In genomic region chr5:151799407-151799806, GRCh38 we compare ENCODE assay signal across 12 cellular contexts. TPM values are rescaled to one million over a fixed set of nuclear protein-coding genes. Genes with fewer than 3 reads are reported as not detected.
DNase-seq lines count a peak whose midpoint lies in the region; ATAC-seq and TF ChIP-seq lines count a peak whose summit lies in the region.
"Had no signal": no experiment of that assay in that cellular context is flagged by ENCODE, and none has a peak within 500 bp of the region (broad histone marks: within the 10 kb centered on the region; RNA-seq: fewer than 3 reads in every experiment).

No MANE protein-coding gene starts in this region.

- intact Hi-C loops in IMR-90 (cut with micrococcal nuclease) (no loop called here), left ventricle myocardium superior (cut with micrococcal nuclease) (no loop called here)

- H3K36me3 ChIP-seq in IMR-90 (ENCODE audit: control insufficient read depth, insufficient read depth, low read length) (peaks cover 50% of the 10 kb centered on the region), H7 (replicated peaks; ENCODE audit: control insufficient read depth, insufficient read depth, low read length) (peaks cover 36% of the 10 kb centered on the region)
- H3K36me3 ChIP-seq: uterus had no signal

- H3K9ac ChIP-seq in IMR-90 (ENCODE audit: low read depth, low read length) = no peak overlapping the region

- TF ChIP-seq POLR2A in IMR-90 (IDR thresholded peaks at IDR 0.05; ENCODE audit: low read depth, low read length) = no peak

- peaks cover 33% of the 10 kb centered on the region for H4K20me1 ChIP-seq in IMR-90 (ENCODE audit: insufficient read depth, low read length)

- H4K91ac ChIP-seq in IMR-90 (ENCODE audit: insufficient read depth, low read depth, low read length) = no peak overlapping the region

- no peak overlapping the region for H2BK120ac ChIP-seq in IMR-90 (ENCODE audit: low read depth, low read length)

- CTCF ChIA-PET in activated CD8-positive, alpha-beta memory T cell treated with anti-CD3 and anti-CD28 coated beads, Interleukin-2, amount 10 ng/mL, durations not matched to agents 7 days and 5 days (lab: Charles Lee) = interaction anchor here (1.0 to 1.8 kb wide), 2 partner anchors 11 to 26 kb away, joined by 3 to 6 read pairs; no protein-coding TSS in a partner anchor
- CTCF ChIA-PET in IMR-90 (lab: Yijun Ruan, JAX) = interaction anchor here (0.7 to 1.1 kb wide), 3 partner anchors 8 to 16 kb away, joined by 3 read pairs; no protein-coding TSS in a partner anchor

- no peak overlapping the region for H2AK5ac ChIP-seq in IMR-90 (ENCODE audit: low read depth, low read length)

- H3K27ac Mint-ChIP-seq in activated CD8-positive, alpha-beta memory T cell treated with anti-CD3 and anti-CD28 coated beads, Interleukin-2, amount 10 ng/mL, durations not matched to agents 7 days and 5 days = peak overlapping the region; percentile 67
- H3K27ac Mint-ChIP-seq in activated naive CD8-positive, alpha-beta T cell = peak overlapping the region; percentile 2

- no peaks in the 10 kb centered on the region for H3K9me3 ChIP-seq in IMR-90 (ENCODE audit: control insufficient read depth, insufficient read depth, low read length)
- H3K9me3 ChIP-seq: pancreas, uterus had no signal

- no peak overlapping the region for H3K4ac ChIP-seq in IMR-90 (ENCODE audit: low read depth, low read length)

- no peak overlapping the region for H4K8ac ChIP-seq in IMR-90 (ENCODE audit: low read depth in 2 of 2, low read length in 2 of 2)

- no peak overlapping the region for H3K27ac ChIP-seq in IMR-90 (ENCODE audit: insufficient read depth, low read length)
- H3K27ac ChIP-seq: epithelial cell of prostate, pancreas, uterus had no signal

- peaks cover 66% of the 10 kb centered on the region for H3K36me3 Mint-ChIP-seq in activated CD8-positive, alpha-beta memory T cell treated with anti-CD3 and anti-CD28 coated beads, Interleukin-2, amount 10 ng/mL, durations not matched to agents 7 days and 5 days
- peaks cover 15% of the 10 kb centered on the region for H3K36me3 Mint-ChIP-seq in activated naive CD8-positive, alpha-beta T cell

- TF ChIP-seq CTCF in IMR-90 (conservative IDR thresholded peaks at IDR 0.05; ENCODE audit: low read depth, low read length) = no peak

- H3K9me1 ChIP-seq in IMR-90 (ENCODE audit: insufficient read depth, low read length) = peaks cover 3% of the 10 kb centered on the region

- ATAC-seq in activated CD8-positive, alpha-beta memory T cell treated with anti-CD3 and anti-CD28 coated beads, Interleukin-2, amount 10 ng/mL, durations not matched to agents 7 days and 5 days = peak; percentile 58
- ATAC-seq in IMR-90 (ENCODE audit: low read depth) (peak; percentile 50; the same call in 1 of the 2 replicates), left ventricle myocardium superior (no peak)
- ATAC-seq: pancreas had no signal

- H3K27me3 ChIP-seq in IMR-90 (ENCODE audit: control insufficient read depth, insufficient read depth, low read length) (no peaks in the 10 kb centered on the region), H7 (ENCODE audit: control insufficient read depth, insufficient read depth, low read length) (no peaks in the 10 kb centered on the region)
- H3K27me3 ChIP-seq: pancreas, uterus had no signal

- H2BK5ac ChIP-seq in IMR-90 (ENCODE audit: low read depth, low read length, poor library complexity, severe bottlenecking) = no peak overlapping the region

- no peak overlapping the region for H3K18ac ChIP-seq in IMR-90 (ENCODE audit: low read depth, low read length)

- dilution Hi-C loops in IMR-90 (cut with HindIII; ENCODE audit: low sequenced_read_pairs, unreplicated experiment) = no loop called here

- no peak for DNase-seq in activated CD8-positive, alpha-beta memory T cell treated with anti-CD3 and anti-CD28 coated beads, Interleukin-2, amount 10 ng/mL, durations not matched to agents 7 days and 5 days
- DNase-seq in activated CD8-positive, alpha-beta memory T cell treated with anti-CD3 and anti-CD28 coated beads for 24 hours = no peak
- peak; percentile 51 for DNase-seq in IMR-90
- DNase-seq in kidney tubule cell (ENCODE audit: low spot score) = peak; percentile 42
- no peak for DNase-seq in NCI-H187 treated with DMSO at 0.1 percent for 48 hours (lab: John Stamatoyannopoulos, UW)
- no peak for DNase-seq in left ventricle myocardium superior
- DNase-seq in H7 = no peak
- DNase-seq: activated CD8-positive, alpha-beta memory T cell treated with anti-CD3 and anti-CD28 coated beads, Interleukin-2, amount 50 U/mL, for 4 hours; pancreas; uterus had no signal

- no peak overlapping the region for H2BK15ac ChIP-seq in IMR-90 (ENCODE audit: low read depth, low read length)

- no peak overlapping the region for H3K4me3 Mint-ChIP-seq in activated CD8-positive, alpha-beta memory T cell treated with anti-CD3 and anti-CD28 coated beads, Interleukin-2, amount 10 ng/mL, durations not matched to agents 7 days and 5 days
- H3K4me3 Mint-ChIP-seq in activated naive CD8-positive, alpha-beta T cell = no peak overlapping the region

- H2AFZ ChIP-seq in IMR-90 (replicated peaks; ENCODE audit: low read length, poor library complexity) = no peak overlapping the region

- no peak overlapping the region for H3K23ac ChIP-seq in IMR-90 (ENCODE audit: low read depth, low read length)

- peaks cover 28% of the 10 kb centered on the region for H3K4me1 Mint-ChIP-seq in activated CD8-positive, alpha-beta memory T cell treated with anti-CD3 and anti-CD28 coated beads, Interleukin-2, amount 10 ng/mL, durations not matched to agents 7 days and 5 days
- peaks cover 28% of the 10 kb centered on the region for H3K4me1 Mint-ChIP-seq in activated naive CD8-positive, alpha-beta T cell (ENCODE audit: low read depth)

- in situ Hi-C loops in IMR-90 (cut with MboI; ENCODE audit: low sequenced_read_pairs) = no loop called here

- peaks cover 1% of the 10 kb centered on the region; the same call in 1 of the 2 replicates for H3K4me1 ChIP-seq in IMR-90 (ENCODE audit: control insufficient read depth, insufficient read depth, low read length)
- H3K4me1 ChIP-seq: pancreas, uterus had no signal

- TF ChIP-seq RAD21 in IMR-90 (IDR thresholded peaks at IDR 0.05; ENCODE audit: low read length) = no peak

- no peak overlapping the region for H3K14ac ChIP-seq in IMR-90 (replicated peaks; ENCODE audit: low read depth, low read length)

- BruUV-seq in IMR-90 (replicated peaks; lab: Mats Ljungman, UMichigan) = no TSS peak

- H3K56ac ChIP-seq in IMR-90 (ENCODE audit: extremely low read depth, insufficient read depth, low read length) = no peak overlapping the region

- H3K79me1 ChIP-seq in IMR-90 (ENCODE audit: low read depth in 1 of 2, low read length in 2 of 2) = peaks cover 19 to 49% of the 10 kb centered on the region in 2 experiments

- H3K4me3 ChIP-seq in IMR-90 (ENCODE audit: insufficient read depth, low read depth, low read length) (no peak overlapping the region), H7 (ENCODE audit: insufficient read depth, low read depth, low read length) (no peak overlapping the region)
- H3K4me3 ChIP-seq: pancreas, uterus had no signal

- no peak overlapping the region for H3K4me2 ChIP-seq in IMR-90 (ENCODE audit: low read depth, low read length)

- no peak overlapping the region for H2AK9ac ChIP-seq in IMR-90 (replicated peaks; ENCODE audit: low read depth, low read length, poor library complexity)

- no peak overlapping the region for H4K5ac ChIP-seq in IMR-90 (ENCODE audit: low read depth, low read length)

- H2BK20ac ChIP-seq in IMR-90 (ENCODE audit: low read depth, low read length) = no peak overlapping the region

- no CpG with 5 or more reads among the region's 3 CpGs for WGBS in IMR-90 (ENCODE audit: extremely low coverage in 2 of 2, insufficient read length in 1 of 2), 2 experiments

- H3K27me3 Mint-ChIP-seq in activated CD8-positive, alpha-beta memory T cell treated with anti-CD3 and anti-CD28 coated beads, Interleukin-2, amount 10 ng/mL, durations not matched to agents 7 days and 5 days = no peaks in the 10 kb centered on the region
- no peaks in the 10 kb centered on the region for H3K27me3 Mint-ChIP-seq in activated naive CD8-positive, alpha-beta T cell

- no peaks in the 10 kb centered on the region for H3K9me3 Mint-ChIP-seq in activated CD8-positive, alpha-beta memory T cell treated with anti-CD3 and anti-CD28 coated beads, Interleukin-2, amount 10 ng/mL, durations not matched to agents 7 days and 5 days (ENCODE audit: low read depth)
- H3K9me3 Mint-ChIP-seq in activated naive CD8-positive, alpha-beta T cell (ENCODE audit: low read depth) = no peaks in the 10 kb centered on the region

- POLR2A ChIA-PET in IMR-90 (lab: Charles Lee; ENCODE audit: unreplicated experiment) = no interaction called here

TF ChIP-seq in IMR-90, 13 proteins besides CTCF, POLR2A, EP300 and RAD21 (continues in another document):
- TF ChIP-seq MAFK (IDR thresholded peaks at IDR 0.05; ENCODE audit: low read depth, low read length) (no peak), CHD1 (IDR thresholded peaks at IDR 0.05; ENCODE audit: low read depth, low read length) (no peak), CEBPB (IDR thresholded peaks at IDR 0.05; ENCODE audit: low read depth, low read length) (no peak), SMC3 (IDR thresholded peaks at IDR 0.05; ENCODE audit: low read depth, low read length) (no peak), FOS (IDR thresholded peaks at IDR 0.05; ENCODE audit: low read depth, low read length) (no peak), BHLHE40 (IDR thresholded peaks at IDR 0.05; ENCODE audit: low read depth, low read length) (no peak)

RNA-seq across cellular contexts. Expression of gene G3BP1, which starts 27.7 kb away (rescaled TPM):
- 100 to 1,000 TPM; 192 to 279 TPM for total RNA-seq in activated CD8-positive, alpha-beta memory T cell treated with anti-CD3 and anti-CD28 coated beads, Interleukin-2, amount 10 ng/mL, durations not matched to agents 7 days and 5 days
- total RNA-seq in IMR-90 (2012; rRNA removed) (272 and 482 TPM in 2 replicates), left ventricle myocardium superior (125 TPM)
- 32.8 and 40.2 TPM in 2 replicates for polyA plus RNA-seq in IMR-90 (2012; rRNA removed)
- polyA plus RNA-seq in IMR-90 (2012; cell fraction: cytosol; rRNA removed) = 11.6 and 22.4 TPM in 2 replicates
- polyA plus RNA-seq in IMR-90 (2012; cell fraction: nucleus; rRNA removed; ENCODE audit: low replicate concordance) = 6.2 and 28.5 TPM in 2 replicates
- 170 and 204 TPM in 2 replicates for total RNA-seq in H7 (2014; rRNA removed; shearing (Covaris generic))

RNA-seq across cellular contexts. Expression of gene ATOX1, which starts 41.0 kb away (rescaled TPM):
- total RNA-seq in activated CD8-positive, alpha-beta memory T cell treated with anti-CD3 and anti-CD28 coated beads, Interleukin-2, amount 10 ng/mL, durations not matched to agents 7 days and 5 days = 10 to 100 TPM; 72.6 to 78.1 TPM
- total RNA-seq in IMR-90 (2012; rRNA removed) = 56.3 and 76.7 TPM in 2 replicates
- 360 and 398 TPM in 2 replicates for polyA plus RNA-seq in IMR-90 (2012; rRNA removed)
- polyA plus RNA-seq in IMR-90 (2012; cell fraction: cytosol; rRNA removed) = 336 and 385 TPM in 2 replicates
- polyA plus RNA-seq in IMR-90 (2012; cell fraction: nucleus; rRNA removed; ENCODE audit: low replicate concordance) = 87.4 and 97.2 TPM in 2 replicates
- 63.2 TPM for total RNA-seq in left ventricle myocardium superior
- total RNA-seq in H7 (2014; rRNA removed; shearing (Covaris generic)) = 38.9 and 50.9 TPM in 2 replicates

Comparison
In these comparisons a context has a peak if more than half of its experiments do, and no peak if none do; other contexts are left out.
1. DNase-seq: peak in IMR-90 (single experiment) and kidney tubule cell (single experiment); none in activated CD8-positive, alpha-beta memory T cell treated with anti-CD3 and anti-CD28 coated beads, Interleukin-2, amount 10 ng/mL, durations not matched to agents 7 days and 5 days (single experiment), activated CD8-positive, alpha-beta memory T cell treated with anti-CD3 and anti-CD28 coated beads for 24 hours (single experiment), NCI-H187 treated with DMSO at 0.1 percent for 48 hours (single experiment), left ventricle myocardium superior (single experiment) and H7 (single experiment).